25 cellular contexts compared by ENCODE assay signal in the genomic region with DNA sequence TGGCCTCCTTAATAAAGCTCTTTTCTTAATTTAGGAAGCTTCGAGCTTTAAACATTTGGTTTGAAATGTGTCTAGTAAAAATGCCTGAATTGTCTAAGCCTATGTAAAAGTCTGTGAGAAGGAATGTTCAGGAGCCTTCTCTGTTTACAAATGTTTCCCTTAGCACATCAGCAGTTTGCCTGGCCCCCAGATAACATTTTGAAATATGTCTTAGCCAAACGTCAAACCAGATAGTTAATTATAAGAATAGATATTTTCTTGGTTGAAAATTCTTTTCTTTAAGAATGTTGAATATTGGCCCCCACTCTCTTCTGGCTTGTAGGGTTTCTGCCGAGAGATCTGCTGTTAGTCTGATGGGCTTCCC.
A peak's percentile ranks its signal among the peaks of the same experiment; 100 is the strongest.
DNase-seq lines count a peak whose midpoint lies in the region; ATAC-seq, FAIRE-seq and TF ChIP-seq lines count a peak whose summit lies in the region.
"Had no signal": no experiment of that assay in that cellular context is flagged by ENCODE, and none has a peak within 500 bp of the region (broad histone marks: within the 10 kb centered on the region; RNA-seq: fewer than 3 reads in every experiment).

No MANE protein-coding gene starts in this region.

- H3K36me3 ChIP-seq in astrocyte (ENCODE audit: insufficient read depth, low read length) = no peaks in the 10 kb centered on the region
- H3K36me3 ChIP-seq in hepatocyte (replicated peaks; ENCODE audit: insufficient read depth, low read depth) = no peaks in the 10 kb centered on the region
- H3K36me3 ChIP-seq: BE2C had no signal

- no peaks in the 10 kb centered on the region for H3K27me3 ChIP-seq in astrocyte (ENCODE audit: insufficient read depth, low read length)
- H3K27me3 ChIP-seq in hepatocyte = no peaks in the 10 kb centered on the region
- H3K27me3 ChIP-seq: BE2C had no signal

- H3K27ac ChIP-seq in astrocyte (ENCODE audit: low read depth, low read length) (peak overlapping the region; percentile 53), hepatocyte (peak overlapping the region; percentile 37)
- H3K27ac ChIP-seq: 22Rv1, SK-N-MC had no signal

- H3K9me3 ChIP-seq in astrocyte (ENCODE audit: insufficient read depth, low read depth, low read length) (no peaks in the 10 kb centered on the region), hepatocyte (ENCODE audit: low read depth) (no peaks in the 10 kb centered on the region)
- H3K9me3 ChIP-seq: BE2C, Caco-2 had no signal

- H3K36me3 Mint-ChIP-seq in astrocyte (ENCODE audit: low read depth, unreplicated experiment) = no peaks in the 10 kb centered on the region
- H3K36me3 Mint-ChIP-seq: CD4-positive, CD25-positive, alpha-beta regulatory T cell had no signal

- no peak overlapping the region for H3K9ac ChIP-seq in astrocyte (ENCODE audit: low read length)

- H3K9me2 ChIP-seq in hepatocyte (replicated peaks; ENCODE audit: insufficient read depth) = no peaks in the 10 kb centered on the region

- H2AFZ ChIP-seq in astrocyte (ENCODE audit: low read depth, low read length) = no peak overlapping the region
- no peak overlapping the region for H2AFZ ChIP-seq in hepatocyte

- H4K20me1 ChIP-seq in astrocyte (ENCODE audit: insufficient read depth, low read length) (no peaks in the 10 kb centered on the region), hepatocyte (ENCODE audit: insufficient read depth, poor library complexity, severe bottlenecking) (no peaks in the 10 kb centered on the region)

- ATAC-seq in HG02588 (IDR thresholded peaks at IDR 0.05; ENCODE audit: unreplicated experiment) (no peak), HG03342 (IDR thresholded peaks at IDR 0.05; ENCODE audit: unreplicated experiment) (no peak), left cardiac atrium (no peak)
- ATAC-seq: HCT116 had no signal

- FAIRE-seq in astrocyte (lab: Jason Lieb, UNC) (no peak), GM19239 (lab: Jason Lieb, UNC) (no peak)
- FAIRE-seq: GM12892, GM18507 had no signal

- H3K4me2 ChIP-seq in astrocyte (ENCODE audit: low read length) = no peak overlapping the region
- H3K4me2 ChIP-seq in hepatocyte = no peak overlapping the region

- H3K27me3 Mint-ChIP-seq in astrocyte (ENCODE audit: low read depth, unreplicated experiment) = no peaks in the 10 kb centered on the region
- H3K27me3 Mint-ChIP-seq: CD4-positive, CD25-positive, alpha-beta regulatory T cell had no signal

- no peaks in the 10 kb centered on the region for H3K9me3 Mint-ChIP-seq in astrocyte (ENCODE audit: unreplicated experiment)

- intact Hi-C loops in left cardiac atrium (cut with DNase I) = no loop called here

- no peak overlapping the region for H3K4me3 Mint-ChIP-seq in astrocyte (ENCODE audit: unreplicated experiment)
- H3K4me3 Mint-ChIP-seq: CD4-positive, CD25-positive, alpha-beta regulatory T cell had no signal

- TF ChIP-seq CTCF in astrocyte (IDR thresholded peaks at IDR 0.05; ENCODE audit: insufficient read depth, low read depth, low read length) = no peak
- TF ChIP-seq CTCF in hepatocyte (IDR thresholded peaks at IDR 0.05; ENCODE audit: poor library complexity) = no peak

- 61% methylated on average over 3 of the region's 3 CpGs for WGBS in hepatocyte (ENCODE audit: low lambda C conversion rate, missing lambda C conversion rate)

- DNase-seq in A172 (ENCODE audit: low spot score) (peak; percentile 28), M059J (ENCODE audit: low read depth) (peak; percentile 42), astrocyte (ENCODE audit: low read depth) (peak; percentile 74), hepatocyte (ENCODE audit: low spot score) (no peak), GM19239 (ENCODE audit: insufficient read length, low spot score) (no peak), left cardiac atrium (no peak)
- DNase-seq: BE2C; Caco-2; CD4-positive, CD25-positive, alpha-beta regulatory T cell; GOT3; KG1; NCI-H1048; NCI-H146; NCI-H2081; NCI-H2171 treated with DMSO at 0.1 percent for 48 hours; NCI-H748 treated with DMSO at 0.1 percent for 48 hours; OCI-M1; SHP77 had no signal

- H3K79me2 ChIP-seq in astrocyte (ENCODE audit: insufficient read depth, low read length) = no peaks in the 10 kb centered on the region
- H3K79me2 ChIP-seq in hepatocyte = no peaks in the 10 kb centered on the region

- H3K4me1 ChIP-seq in astrocyte (ENCODE audit: insufficient read depth, low read length) (no peaks in the 10 kb centered on the region), hepatocyte (ENCODE audit: insufficient read depth) (no peaks in the 10 kb centered on the region)
- H3K4me1 ChIP-seq: BE2C, Caco-2 had no signal

- peaks cover 31% of the 10 kb centered on the region for H3K4me1 Mint-ChIP-seq in astrocyte (ENCODE audit: low read depth, unreplicated experiment)
- H3K4me1 Mint-ChIP-seq: CD4-positive, CD25-positive, alpha-beta regulatory T cell had no signal

- H3K27ac Mint-ChIP-seq in astrocyte (ENCODE audit: unreplicated experiment) = peak overlapping the region; percentile 80
- H3K27ac Mint-ChIP-seq: CD4-positive, CD25-positive, alpha-beta regulatory T cell had no signal

- H3K4me3 ChIP-seq in astrocyte (ENCODE audit: insufficient read depth, low read depth, low read length) = no peak overlapping the region
- no peak overlapping the region for H3K4me3 ChIP-seq in hepatocyte
- H3K4me3 ChIP-seq: SK-N-MC had no signal

Comparison
In these comparisons a context has a peak if more than half of its experiments do, and no peak if none do; other contexts are left out.
1. DNase-seq: peak in A172 (single experiment), M059J (single experiment) and astrocyte (single experiment); none in hepatocyte (single experiment), GM19239 (single experiment) and left cardiac atrium (single experiment).